ENCODE assay signal across 1 cellular context in genomic region chr1:45339694-45340558, GRCh38.
TF ChIP-seq lines count a peak whose summit lies in the region.

MUTYH (minus strand) TSS chr1:45340440; CDS start chr1:45334505, 5,935 bp downstream.
TOE1 (plus strand) TSS chr1:45340170; CDS start chr1:45340253, 83 bp downstream.

TF ChIP-seq in K562, 482 proteins besides CTCF, POLR2A, EP300 and RAD21 (continued from another document and continues in another):
- TF ChIP-seq TFE3 (CRISPR knock-in tag; IDR thresholded peaks at IDR 0.05) (no peak), YBX1 (IDR thresholded peaks at IDR 0.05) (no peak), FOXA3 (CRISPR knock-in tag; conservative IDR thresholded peaks at IDR 0.05 in 1 of 2, IDR thresholded peaks at IDR 0.05 in 1 of 2) (0 out of 4 replicates have a peak, but pooled peaks of 1 of the 2 experiments have one; percentile 33), NUFIP1 (IDR thresholded peaks at IDR 0.05; ENCODE audit: partially characterized antibody) (no peak), POLR2H (tag; IDR thresholded peaks at IDR 0.05; ENCODE audit: low read depth) (peak; percentile 96), SAFB2 (IDR thresholded peaks at IDR 0.05; ENCODE audit: borderline replicate concordance, low read depth, low read length, severe bottlenecking) (no peak), CBX5 (IDR thresholded peaks at IDR 0.05; ENCODE audit: borderline replicate concordance, low read depth) (0 out of 2 replicates have a peak, but pooled peaks have one; percentile 16), THRAP3 (IDR thresholded peaks at IDR 0.05; ENCODE audit: borderline replicate concordance) (no peak), ZNF551 (CRISPR knock-in tag; IDR thresholded peaks at IDR 0.05) (no peak), PKNOX1 (IDR thresholded peaks at IDR 0.05) (peak; percentile 70), ZNF668 (CRISPR knock-in tag; IDR thresholded peaks at IDR 0.05) (no peak), FOXM1 (IDR thresholded peaks at IDR 0.05; ENCODE audit: low read depth) (peak; percentile 11; the same call in 1 of the 2 replicates), FOXM1 (CRISPR knock-in tag; IDR thresholded peaks at IDR 0.05; ENCODE audit: low read depth) (no peak; the same call in 1 of the 2 replicates), MAX (CRISPR knock-in tag; IDR thresholded peaks at IDR 0.05) (peak; percentile 86), MGA (IDR thresholded peaks at IDR 0.05) (peak; percentile 96), KDM5B (IDR thresholded peaks at IDR 0.05; ENCODE audit: insufficient replicate concordance, low read depth, low read length) (peak; percentile 90), THRB (CRISPR knock-in tag; conservative IDR thresholded peaks at IDR 0.05) (peak; percentile 81), NFYB (IDR thresholded peaks at IDR 0.05; ENCODE audit: extremely low read depth, insufficient read length) (peak; percentile 57), ID3 (CRISPR knock-in tag; IDR thresholded peaks at IDR 0.05) (no peak), ID3 (tag; IDR thresholded peaks at IDR 0.05) (0 out of 2 replicates have a peak, but pooled peaks have one; percentile 69), FOXP1 (CRISPR knock-in tag; IDR thresholded peaks at IDR 0.05) (0 out of 2 replicates have a peak, but pooled peaks have one; percentile 56), POLR2G (IDR thresholded peaks at IDR 0.05; ENCODE audit: low read depth, low read length) (peak; percentile 98), CREB5 (CRISPR knock-in tag; IDR thresholded peaks at IDR 0.05) (0 out of 2 replicates have a peak, but pooled peaks have one; percentile 22), HNRNPUL1 (IDR thresholded peaks at IDR 0.05; ENCODE audit: low read length) (no peak), RBM25 (IDR thresholded peaks at IDR 0.05; ENCODE audit: low read depth, low read length, severe bottlenecking) (peak; percentile 38), ZNF583 (CRISPR knock-in tag; IDR thresholded peaks at IDR 0.05) (no peak), TRIM28 (IDR thresholded peaks at IDR 0.05) (peak; percentile 26), E2F3 (CRISPR knock-in tag; IDR thresholded peaks at IDR 0.05) (peak; percentile 90), ESRRA (IDR thresholded peaks at IDR 0.05; ENCODE audit: borderline replicate concordance, low read depth) (peak; percentile 76; the same call in 1 of the 2 replicates), C11orf30 (IDR thresholded peaks at IDR 0.05; ENCODE audit: low read depth) (peak; percentile 72), POLR2AphosphoS5 (IDR thresholded peaks at IDR 0.05; ENCODE audit: control insufficient read depth, insufficient read depth, low read depth, low read length) (peak; percentile 94), ZFP30 (CRISPR knock-in tag; IDR thresholded peaks at IDR 0.05; ENCODE audit: borderline replicate concordance) (no peak), LARP7 (IDR thresholded peaks at IDR 0.05) (peak; percentile 77; the same call in 1 of the 2 replicates), TBP (optimal IDR thresholded peaks at IDR 0.05; ENCODE audit: low read depth, low read length) (peak; percentile 92), KDM4B (IDR thresholded peaks at IDR 0.05; ENCODE audit: borderline replicate concordance in 2 of 2, low read depth in 1 of 2) (no peak; a peak in 1 of 4 replicates), CHAMP1 (IDR thresholded peaks at IDR 0.05) (no peak), MCM2 (IDR thresholded peaks at IDR 0.05; ENCODE audit: low read depth) (no peak), ZEB2 (IDR thresholded peaks at IDR 0.05) (peak; percentile 41; the same call in 1 of the 2 replicates), SIN3A (IDR thresholded peaks at IDR 0.05; ENCODE audit: borderline replicate concordance in 2 of 2, control insufficient read depth in 1 of 2, low read depth in 2 of 2, low read length in 2 of 2) (peak; percentile 13 to 71; a peak in 1 of 4 replicates), SAFB (IDR thresholded peaks at IDR 0.05; ENCODE audit: borderline replicate concordance, low read depth, low read length) (no peak; the same call in 1 of the 2 replicates), BMI1 (IDR thresholded peaks at IDR 0.05; ENCODE audit: low read length) (no peak)
